Comparison of ENCODE assay signal across 8 cellular contexts in the genomic region with DNA sequence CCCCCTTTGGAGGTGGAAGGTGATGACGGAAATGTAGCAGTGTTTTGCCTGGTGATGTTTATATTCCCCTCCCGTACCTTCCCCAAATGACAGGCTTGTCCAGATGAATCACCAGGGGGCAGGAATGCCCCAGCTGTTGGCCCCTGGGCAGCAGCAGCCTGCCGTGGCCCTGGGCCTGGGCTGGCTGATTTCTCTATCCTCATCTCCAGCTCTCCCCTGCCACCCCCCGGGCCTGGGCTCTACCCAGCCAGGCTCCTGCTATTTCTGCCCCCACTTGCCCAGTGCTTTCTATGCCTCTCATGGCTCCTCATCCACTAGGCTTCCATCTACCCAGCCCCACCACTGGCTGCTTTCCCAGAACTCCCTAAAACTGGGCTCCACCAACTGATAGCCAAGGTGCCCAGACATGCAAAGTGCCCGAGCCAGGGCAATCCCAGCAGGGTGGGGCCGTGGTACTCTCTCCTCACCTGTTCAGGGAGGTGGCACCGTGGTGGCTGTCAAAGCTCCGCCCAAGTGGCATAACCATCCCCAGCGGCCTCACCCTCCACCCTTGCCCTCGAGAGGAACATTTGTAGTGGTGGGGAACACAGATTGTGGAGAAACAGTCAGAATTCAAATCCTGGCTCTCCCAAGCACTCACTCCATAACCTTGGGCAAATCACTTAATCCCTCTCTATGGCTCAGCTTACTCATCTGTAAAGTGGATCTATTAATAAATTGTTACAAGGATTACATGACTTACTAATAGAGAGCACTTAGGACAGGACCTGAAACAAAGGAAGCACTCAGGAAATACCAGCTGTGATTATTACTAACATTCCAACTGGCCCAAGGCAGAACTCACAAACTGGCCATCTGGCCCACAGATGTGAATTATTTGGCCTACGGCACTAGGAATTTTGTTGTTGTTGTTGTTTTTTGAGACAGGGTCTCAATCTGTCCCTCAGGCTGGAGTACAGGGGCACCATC. TPM values are rescaled to one million over a fixed set of nuclear protein-coding genes. Genes with fewer than 3 reads are reported as not detected.
DNase-seq lines count a peak whose midpoint lies in the region; ATAC-seq and TF ChIP-seq lines count a peak whose summit lies in the region.

No MANE protein-coding gene starts in this region.

- H3K4me1 Mint-ChIP-seq in central memory CD8-positive, alpha-beta T cell = peaks cover 57% of the 10 kb centered on the region
- peaks cover 50% of the 10 kb centered on the region for H3K4me1 Mint-ChIP-seq in nephron progenitor cell

- H3K9me3 ChIP-seq in lower lobe of right lung = no peaks in the 10 kb centered on the region

- intact Hi-C loops in lower lobe of right lung (cut with DNase I) = no loop called here

- no peak overlapping the region for H3K4me3 Mint-ChIP-seq in central memory CD8-positive, alpha-beta T cell
- H3K4me3 Mint-ChIP-seq in nephron progenitor cell = no peak overlapping the region

- H3K4me1 ChIP-seq in lower lobe of right lung = peaks cover 38% of the 10 kb centered on the region

- no peak overlapping the region for H3K27ac ChIP-seq in lower lobe of right lung

- H3K4me3 ChIP-seq in AG09309 (ENCODE audit: control insufficient read depth, low read depth, low read length) (no peak overlapping the region), lower lobe of right lung (no peak overlapping the region)

- peak; percentile 67 for DNase-seq in AG09309 (ENCODE audit: low read depth)
- DNase-seq in HS-5 (ENCODE audit: low read depth) = peak; percentile 78
- no peak for DNase-seq in central memory CD8-positive, alpha-beta T cell (ENCODE audit: low spot score in 2 of 2)
- DNase-seq in lower lobe of right lung = no peak
- no peak for DNase-seq in NCI-H1092 treated with DMSO at 0.1 percent for 48 hours (lab: John Stamatoyannopoulos, UW)
- DNase-seq in nephron progenitor cell = no peak

- H3K27me3 Mint-ChIP-seq in central memory CD8-positive, alpha-beta T cell = no peaks in the 10 kb centered on the region
- peaks cover 4% of the 10 kb centered on the region for H3K27me3 Mint-ChIP-seq in nephron progenitor cell (ENCODE audit: low read depth, poor library complexity)

- H3K36me3 Mint-ChIP-seq in central memory CD8-positive, alpha-beta T cell (ENCODE audit: insufficient read depth) = peaks cover 2% of the 10 kb centered on the region
- H3K36me3 Mint-ChIP-seq in nephron progenitor cell (ENCODE audit: low read depth) = no peaks in the 10 kb centered on the region

- H3K36me3 ChIP-seq in lower lobe of right lung = no peaks in the 10 kb centered on the region

- no peaks in the 10 kb centered on the region for H3K27me3 ChIP-seq in lower lobe of right lung (ENCODE audit: low read depth)

- no peak for ATAC-seq in central memory CD8-positive, alpha-beta T cell (replicated peaks; ENCODE audit: extremely low read depth, poor library complexity, severe bottlenecking)
- ATAC-seq in lower lobe of right lung (peak; percentile 44 to 50), GM18502 (IDR thresholded peaks at IDR 0.05; ENCODE audit: poor library complexity, unreplicated experiment) (no peak), HG02885 (IDR thresholded peaks at IDR 0.05; ENCODE audit: poor library complexity, unreplicated experiment) (no peak)

- H3K27ac Mint-ChIP-seq in central memory CD8-positive, alpha-beta T cell (ENCODE audit: low read depth) = peak overlapping the region; percentile 86
- no peak overlapping the region for H3K27ac Mint-ChIP-seq in nephron progenitor cell

- TF ChIP-seq CTCF in AG09309 (IDR thresholded peaks at IDR 0.05; ENCODE audit: control insufficient read depth, insufficient read depth, low read depth, low read length, missing control alignments) (peak; percentile 19), lower lobe of right lung (IDR thresholded peaks at IDR 0.05) (no peak), nephron progenitor cell (IDR thresholded peaks at IDR 0.05) (no peak)

- no peaks in the 10 kb centered on the region for H3K9me3 Mint-ChIP-seq in central memory CD8-positive, alpha-beta T cell
- no peaks in the 10 kb centered on the region for H3K9me3 Mint-ChIP-seq in nephron progenitor cell

RNA-seq across cellular contexts. Expression of gene ECE1, which starts 12.8 kb away (rescaled TPM):
- total RNA-seq in lower lobe of right lung = 90.9 TPM

Comparison
In these comparisons a context has a peak if more than half of its experiments do, and no peak if none do; other contexts are left out.
1. DNase-seq: peak in AG09309 (single experiment) and HS-5 (single experiment); none in central memory CD8-positive, alpha-beta T cell (0 of 2), lower lobe of right lung (single experiment), NCI-H1092 treated with DMSO at 0.1 percent for 48 hours (single experiment) and nephron progenitor cell (single experiment).
2. ATAC-seq: peak in lower lobe of right lung (2 of 2); none in central memory CD8-positive, alpha-beta T cell (single experiment), GM18502 (single experiment) and HG02885 (single experiment).